Comparison of ENCODE assay signal across 1 cellular context in genomic region chr10:28738200-28738599, GRCh38.
TF ChIP-seq lines count a peak whose summit lies in the region.

No MANE protein-coding gene starts in this region.

TF ChIP-seq in GM12878, 131 proteins besides CTCF, POLR2A, EP300 and RAD21 (continued from another document):
- TF ChIP-seq, protein P1, sequence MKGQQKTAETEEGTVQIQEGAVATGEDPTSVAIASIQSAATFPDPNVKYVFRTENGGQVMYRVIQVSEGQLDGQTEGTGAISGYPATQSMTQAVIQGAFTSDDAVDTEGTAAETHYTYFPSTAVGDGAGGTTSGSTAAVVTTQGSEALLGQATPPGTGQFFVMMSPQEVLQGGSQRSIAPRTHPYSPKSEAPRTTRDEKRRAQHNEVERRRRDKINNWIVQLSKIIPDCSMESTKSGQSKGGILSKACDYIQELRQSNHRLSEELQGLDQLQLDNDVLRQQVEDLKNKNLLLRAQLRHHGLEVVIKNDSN (IDR thresholded peaks at IDR 0.05; ENCODE audit: borderline replicate concordance, extremely low read length, insufficient read depth, low read depth, low read length) = no peak
- no peak for TF ChIP-seq RBBP5 (conservative IDR thresholded peaks at IDR 0.05)
- no peak for TF ChIP-seq ZNF274 (IDR thresholded peaks at IDR 0.05; ENCODE audit: insufficient read depth, insufficient read length)
- no peak for TF ChIP-seq ATF2 (IDR thresholded peaks at IDR 0.05; ENCODE audit: low read length)
- TF ChIP-seq, protein P2, sequence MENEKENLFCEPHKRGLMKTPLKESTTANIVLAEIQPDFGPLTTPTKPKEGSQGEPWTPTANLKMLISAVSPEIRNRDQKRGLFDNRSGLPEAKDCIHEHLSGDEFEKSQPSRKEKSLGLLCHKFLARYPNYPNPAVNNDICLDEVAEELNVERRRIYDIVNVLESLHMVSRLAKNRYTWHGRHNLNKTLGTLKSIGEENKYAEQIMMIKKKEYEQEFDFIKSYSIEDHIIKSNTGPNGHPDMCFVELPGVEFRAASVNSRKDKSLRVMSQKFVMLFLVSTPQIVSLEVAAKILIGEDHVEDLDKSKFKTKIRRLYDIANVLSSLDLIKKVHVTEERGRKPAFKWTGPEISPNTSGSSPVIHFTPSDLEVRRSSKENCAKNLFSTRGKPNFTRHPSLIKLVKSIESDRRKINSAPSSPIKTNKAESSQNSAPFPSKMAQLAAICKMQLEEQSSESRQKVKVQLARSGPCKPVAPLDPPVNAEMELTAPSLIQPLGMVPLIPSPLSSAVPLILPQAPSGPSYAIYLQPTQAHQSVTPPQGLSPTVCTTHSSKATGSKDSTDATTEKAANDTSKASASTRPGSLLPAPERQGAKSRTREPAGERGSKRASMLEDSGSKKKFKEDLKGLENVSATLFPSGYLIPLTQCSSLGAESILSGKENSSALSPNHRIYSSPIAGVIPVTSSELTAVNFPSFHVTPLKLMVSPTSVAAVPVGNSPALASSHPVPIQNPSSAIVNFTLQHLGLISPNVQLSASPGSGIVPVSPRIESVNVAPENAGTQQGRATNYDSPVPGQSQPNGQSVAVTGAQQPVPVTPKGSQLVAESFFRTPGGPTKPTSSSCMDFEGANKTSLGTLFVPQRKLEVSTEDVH (IDR thresholded peaks at IDR 0.05; ENCODE audit: low read depth, partially characterized antibody) = no peak
- no peak for TF ChIP-seq TCF12 (IDR thresholded peaks at IDR 0.05; ENCODE audit: low read depth, low read length)
- TF ChIP-seq SIN3A (IDR thresholded peaks at IDR 0.05; ENCODE audit: low read depth, low read length) = no peak
- TF ChIP-seq, protein P3, sequence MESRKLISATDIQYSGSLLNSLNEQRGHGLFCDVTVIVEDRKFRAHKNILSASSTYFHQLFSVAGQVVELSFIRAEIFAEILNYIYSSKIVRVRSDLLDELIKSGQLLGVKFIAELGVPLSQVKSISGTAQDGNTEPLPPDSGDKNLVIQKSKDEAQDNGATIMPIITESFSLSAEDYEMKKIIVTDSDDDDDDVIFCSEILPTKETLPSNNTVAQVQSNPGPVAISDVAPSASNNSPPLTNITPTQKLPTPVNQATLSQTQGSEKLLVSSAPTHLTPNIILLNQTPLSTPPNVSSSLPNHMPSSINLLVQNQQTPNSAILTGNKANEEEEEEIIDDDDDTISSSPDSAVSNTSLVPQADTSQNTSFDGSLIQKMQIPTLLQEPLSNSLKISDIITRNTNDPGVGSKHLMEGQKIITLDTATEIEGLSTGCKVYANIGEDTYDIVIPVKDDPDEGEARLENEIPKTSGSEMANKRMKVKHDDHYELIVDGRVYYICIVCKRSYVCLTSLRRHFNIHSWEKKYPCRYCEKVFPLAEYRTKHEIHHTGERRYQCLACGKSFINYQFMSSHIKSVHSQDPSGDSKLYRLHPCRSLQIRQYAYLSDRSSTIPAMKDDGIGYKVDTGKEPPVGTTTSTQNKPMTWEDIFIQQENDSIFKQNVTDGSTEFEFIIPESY (IDR thresholded peaks at IDR 0.05) = no peak
- no peak for TF ChIP-seq YBX1 (IDR thresholded peaks at IDR 0.05)
- TF ChIP-seq HDAC2 (IDR thresholded peaks at IDR 0.05) = no peak
- TF ChIP-seq, protein P4, sequence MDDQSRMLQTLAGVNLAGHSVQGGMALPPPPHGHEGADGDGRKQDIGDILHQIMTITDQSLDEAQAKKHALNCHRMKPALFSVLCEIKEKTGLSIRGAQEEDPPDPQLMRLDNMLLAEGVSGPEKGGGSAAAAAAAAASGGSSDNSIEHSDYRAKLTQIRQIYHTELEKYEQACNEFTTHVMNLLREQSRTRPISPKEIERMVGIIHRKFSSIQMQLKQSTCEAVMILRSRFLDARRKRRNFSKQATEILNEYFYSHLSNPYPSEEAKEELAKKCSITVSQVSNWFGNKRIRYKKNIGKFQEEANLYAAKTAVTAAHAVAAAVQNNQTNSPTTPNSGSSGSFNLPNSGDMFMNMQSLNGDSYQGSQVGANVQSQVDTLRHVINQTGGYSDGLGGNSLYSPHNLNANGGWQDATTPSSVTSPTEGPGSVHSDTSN (IDR thresholded peaks at IDR 0.05; ENCODE audit: insufficient replicate concordance, low read depth, low read length) = no peak
- TF ChIP-seq FOXK2 (IDR thresholded peaks at IDR 0.05) = no peak
- TF ChIP-seq FOXM1 (IDR thresholded peaks at IDR 0.05; ENCODE audit: low read depth, low read length) = no peak
- TF ChIP-seq CHD4 (IDR thresholded peaks at IDR 0.05) = no peak
